ENCODE assay signal across 2 cellular contexts in genomic region chr1:36279110-36279788, GRCh38.
TF ChIP-seq lines count a peak whose summit lies in the region.

No MANE protein-coding gene starts in this region.

TF ChIP-seq in SK-N-SH treated with all-trans-retinoic acid at 6 μM for 48 hours, 23 proteins besides CTCF, POLR2A, EP300 and RAD21 (continued from another document):
- TF ChIP-seq TSHZ2 (CRISPR knock-in tag; IDR thresholded peaks at IDR 0.05) (no peak), PPARA (CRISPR knock-in tag; IDR thresholded peaks at IDR 0.05; ENCODE audit: borderline replicate concordance) (no peak), ZC3H10 (CRISPR knock-in tag; IDR thresholded peaks at IDR 0.05) (no peak), SNAI2 (CRISPR knock-in tag; IDR thresholded peaks at IDR 0.05) (no peak), ZNF565 (CRISPR knock-in tag; conservative IDR thresholded peaks at IDR 0.05; ENCODE audit: low read depth) (no peak), ZNF8 (CRISPR knock-in tag; IDR thresholded peaks at IDR 0.05) (no peak), GLIS3 (CRISPR knock-in tag; IDR thresholded peaks at IDR 0.05) (no peak), ISL1 (CRISPR knock-in tag; IDR thresholded peaks at IDR 0.05) (no peak), CSDC2 (CRISPR knock-in tag; IDR thresholded peaks at IDR 0.05) (no peak), POU6F1 (CRISPR knock-in tag; IDR thresholded peaks at IDR 0.05; ENCODE audit: borderline replicate concordance, low read depth) (no peak), TCF4 (CRISPR knock-in tag; IDR thresholded peaks at IDR 0.05; ENCODE audit: borderline replicate concordance) (no peak), ZFP3 (CRISPR knock-in tag; IDR thresholded peaks at IDR 0.05) (no peak), OSR1 (CRISPR knock-in tag; IDR thresholded peaks at IDR 0.05) (no peak)
- TF ChIP-seq, protein P1, sequence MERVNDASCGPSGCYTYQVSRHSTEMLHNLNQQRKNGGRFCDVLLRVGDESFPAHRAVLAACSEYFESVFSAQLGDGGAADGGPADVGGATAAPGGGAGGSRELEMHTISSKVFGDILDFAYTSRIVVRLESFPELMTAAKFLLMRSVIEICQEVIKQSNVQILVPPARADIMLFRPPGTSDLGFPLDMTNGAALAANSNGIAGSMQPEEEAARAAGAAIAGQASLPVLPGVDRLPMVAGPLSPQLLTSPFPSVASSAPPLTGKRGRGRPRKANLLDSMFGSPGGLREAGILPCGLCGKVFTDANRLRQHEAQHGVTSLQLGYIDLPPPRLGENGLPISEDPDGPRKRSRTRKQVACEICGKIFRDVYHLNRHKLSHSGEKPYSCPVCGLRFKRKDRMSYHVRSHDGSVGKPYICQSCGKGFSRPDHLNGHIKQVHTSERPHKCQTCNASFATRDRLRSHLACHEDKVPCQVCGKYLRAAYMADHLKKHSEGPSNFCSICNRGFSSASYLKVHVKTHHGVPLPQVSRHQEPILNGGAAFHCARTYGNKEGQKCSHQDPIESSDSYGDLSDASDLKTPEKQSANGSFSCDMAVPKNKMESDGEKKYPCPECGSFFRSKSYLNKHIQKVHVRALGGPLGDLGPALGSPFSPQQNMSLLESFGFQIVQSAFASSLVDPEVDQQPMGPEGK (CRISPR knock-in tag; IDR thresholded peaks at IDR 0.05; ENCODE audit: borderline replicate concordance), result no peak

TF ChIP-seq in SK-N-SH, 30 proteins besides CTCF, POLR2A, EP300 and RAD21 (continued from another document):
- TF ChIP-seq EZH2phosphoT487 (IDR thresholded peaks at IDR 0.05; ENCODE audit: borderline replicate concordance, low read depth) (no peak), FOXJ3 (CRISPR knock-in tag; IDR thresholded peaks at IDR 0.05) (no peak), FOXM1 (IDR thresholded peaks at IDR 0.05; ENCODE audit: low read depth) (no peak), RXRA (IDR thresholded peaks at IDR 0.05; ENCODE audit: borderline replicate concordance, low read depth) (no peak), JUND (IDR thresholded peaks at IDR 0.05) (no peak), RCOR1 (IDR thresholded peaks at IDR 0.05; ENCODE audit: low read length) (no peak), YY1 (IDR thresholded peaks at IDR 0.05; ENCODE audit: low read depth) (no peak)
- TF ChIP-seq, protein P2, sequence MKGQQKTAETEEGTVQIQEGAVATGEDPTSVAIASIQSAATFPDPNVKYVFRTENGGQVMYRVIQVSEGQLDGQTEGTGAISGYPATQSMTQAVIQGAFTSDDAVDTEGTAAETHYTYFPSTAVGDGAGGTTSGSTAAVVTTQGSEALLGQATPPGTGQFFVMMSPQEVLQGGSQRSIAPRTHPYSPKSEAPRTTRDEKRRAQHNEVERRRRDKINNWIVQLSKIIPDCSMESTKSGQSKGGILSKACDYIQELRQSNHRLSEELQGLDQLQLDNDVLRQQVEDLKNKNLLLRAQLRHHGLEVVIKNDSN (IDR thresholded peaks at IDR 0.05; ENCODE audit: borderline replicate concordance, low read depth), result no peak
